Comparison of ENCODE assay signal across 15 cellular contexts in the genomic region with DNA sequence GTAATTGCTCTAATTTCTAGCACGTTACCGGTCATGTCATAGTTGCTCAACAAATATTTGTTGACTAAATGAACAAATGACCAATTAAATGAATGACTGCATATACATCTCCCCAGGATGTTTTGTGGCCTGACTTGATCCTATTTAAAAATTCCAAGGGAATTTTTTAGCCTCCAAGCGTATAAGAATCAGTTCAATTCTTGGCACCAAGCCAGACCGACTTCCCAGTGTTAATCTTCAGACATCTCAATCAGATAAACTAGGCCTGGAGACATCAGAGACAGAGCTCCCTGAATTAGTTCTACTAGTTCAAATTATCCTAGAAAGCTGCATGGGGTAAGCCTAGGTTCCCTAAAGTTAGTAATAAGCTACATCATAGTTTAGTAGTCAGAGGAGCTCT.
"Had no signal": no experiment of that assay in that cellular context is flagged by ENCODE, and none has a peak within 500 bp of the region (broad histone marks: within the 10 kb centered on the region; RNA-seq: fewer than 3 reads in every experiment).

No MANE protein-coding gene starts in this region.

- H3K27ac Mint-ChIP-seq: activated naive CD4-positive, alpha-beta T cell treated with anti-CD3 and anti-CD28 coated beads for 36 hours; activated naive CD8-positive, alpha-beta T cell treated with anti-CD3 and anti-CD28 coated beads, Interleukin-2, amount 50 U/mL, for 24 hours; activated T-helper 2 cell treated with anti-CD3 and anti-CD28 coated beads, Interferon-gamma antibody, Interleukin-2, Interleukin-4, amounts not matched to agents 10 μg/mL and 5 μg/mL and 100 μg/mL, durations not matched to agents 14 hours and 24 hours and 36 hours; type B pancreatic cell had no signal

- H3K27ac ChIP-seq: breast epithelium, neutrophil, parathyroid adenoma had no signal

- H3K36me3 ChIP-seq: breast epithelium had no signal

- DNase-seq: activated CD4-positive, CD25-positive, alpha-beta regulatory T cell treated with anti-CD3 and anti-CD28 coated beads, Interleukin-2, amount 50 U/mL, for 72 hours; activated naive CD4-positive, alpha-beta T cell treated with anti-CD3 and anti-CD28 coated beads for 36 hours; activated naive CD8-positive, alpha-beta T cell treated with anti-CD3 and anti-CD28 coated beads, Interleukin-2, amount 50 U/mL, for 24 hours; aorta; dorsolateral prefrontal cortex; midbrain; stimulated activated CD4-positive, alpha-beta T cell treated with anti-CD3 and anti-CD28 coated beads, Interleukin-2, amount 100 ng/mL, for 48 hours; stimulated activated naive CD4-positive, alpha-beta T cell; T-helper 1 cell had no signal

- H3K4me1 ChIP-seq: breast epithelium had no signal

- H3K27me3 ChIP-seq: breast epithelium, dorsolateral prefrontal cortex, neutrophil had no signal

- H3K9me3 ChIP-seq: breast epithelium, neutrophil had no signal

- H3K9ac ChIP-seq: parathyroid adenoma had no signal

- ATAC-seq: activated naive CD8-positive, alpha-beta T cell treated with anti-CD3 and anti-CD28 coated beads, Interleukin-2, amount 50 U/mL, for 24 hours; left lobe of liver had no signal

- H3K79me2 ChIP-seq: parathyroid adenoma had no signal

- H3K9me3 Mint-ChIP-seq: activated naive CD4-positive, alpha-beta T cell treated with anti-CD3 and anti-CD28 coated beads for 36 hours; activated T-helper 2 cell treated with anti-CD3 and anti-CD28 coated beads, Interferon-gamma antibody, Interleukin-2, Interleukin-4, amounts not matched to agents 10 μg/mL and 5 μg/mL and 100 μg/mL, durations not matched to agents 14 hours and 24 hours and 36 hours; type B pancreatic cell had no signal

- H2AFZ ChIP-seq: parathyroid adenoma had no signal

- H3K4me1 Mint-ChIP-seq: activated naive CD8-positive, alpha-beta T cell treated with anti-CD3 and anti-CD28 coated beads, Interleukin-2, amount 50 U/mL, for 24 hours had no signal

- H3K27me3 Mint-ChIP-seq: activated naive CD8-positive, alpha-beta T cell treated with anti-CD3 and anti-CD28 coated beads, Interleukin-2, amount 50 U/mL, for 24 hours; type B pancreatic cell had no signal

- H3K4me3 ChIP-seq: breast epithelium, dorsolateral prefrontal cortex had no signal

- H3K4me3 Mint-ChIP-seq: activated naive CD4-positive, alpha-beta T cell treated with anti-CD3 and anti-CD28 coated beads for 36 hours; activated naive CD8-positive, alpha-beta T cell treated with anti-CD3 and anti-CD28 coated beads, Interleukin-2, amount 50 U/mL, for 24 hours; type B pancreatic cell had no signal
